ENCODE assay signal across 25 cellular contexts in genomic region chr3:118055381-118055780, GRCh38.
"Had no signal": no experiment of that assay in that cellular context is flagged by ENCODE, and none has a peak within 500 bp of the region (broad histone marks: within the 10 kb centered on the region; RNA-seq: fewer than 3 reads in every experiment).

No MANE protein-coding gene starts in this region.

- H3K4me3 ChIP-seq: coronary artery, dorsolateral prefrontal cortex, esophagus muscularis mucosa had no signal

- DNase-seq: activated CD4-positive, alpha-beta memory T cell treated with anti-CD3 and anti-CD28 coated beads, Interleukin-2, amount 10 ng/mL, durations not matched to agents 7 days and 5 days; activated CD4-positive, alpha-beta T cell treated with anti-CD3 and anti-CD28 coated beads for 1 hour; activated CD4-positive, alpha-beta T cell treated with anti-CD3 and anti-CD28 coated beads for 4 hours; activated CD4-positive, alpha-beta T cell treated with anti-CD3 and anti-CD28 coated beads, Interleukin-2, amount 10 ng/mL, durations not matched to agents 7 days and 5 days; activated CD4-positive, alpha-beta T cell treated with anti-CD3 and anti-CD28 coated beads, Interleukin-2, amount 50 U/mL, for 4 hours; activated CD8-positive, alpha-beta memory T cell treated with anti-CD3 and anti-CD28 coated beads, Interleukin-2, amount 50 U/mL, for 48 hours; activated gamma-delta T cell; activated naive CD4-positive, alpha-beta T cell; activated naive CD4-positive, alpha-beta T cell treated with anti-CD3 and anti-CD28 coated beads, Interleukin-2, amount 10 ng/mL, durations not matched to agents 7 days and 5 days; activated naive CD8-positive, alpha-beta T cell treated with anti-CD3 and anti-CD28 coated beads, Interleukin-2, amount 10 ng/mL, durations not matched to agents 7 days and 5 days; activated T-cell treated with anti-CD3 and anti-CD28 coated beads for 4 hours; activated T-cell treated with anti-CD3 and anti-CD28 coated beads, Interleukin-2, amount 50 U/mL, for 24 hours; activated T-cell treated with anti-CD3 and anti-CD28 coated beads, Interleukin-2, amount 50 U/mL, for 72 hours; amniotic stem cell; anterior cingulate cortex; brain microvascular endothelial cell; dorsolateral prefrontal cortex; effector memory CD4-positive, alpha-beta T cell; endodermal cell; erythroblast; foreskin fibroblast; head of caudate nucleus; T-helper 2 cell had no signal
